Comparison of ENCODE assay signal across 15 cellular contexts in genomic region chr2:237492137-237492890, GRCh38. TPM values are rescaled to one million over a fixed set of nuclear protein-coding genes. Genes with fewer than 3 reads are reported as not detected.
A peak's percentile ranks its signal among the peaks of the same experiment; 100 is the strongest.
DNase-seq lines count a peak whose midpoint lies in the region; ATAC-seq and TF ChIP-seq lines count a peak whose summit lies in the region.
"Had no signal": no experiment of that assay in that cellular context is flagged by ENCODE, and none has a peak within 500 bp of the region (broad histone marks: within the 10 kb centered on the region; RNA-seq: fewer than 3 reads in every experiment).

No MANE protein-coding gene starts in this region.

- WGBS in mesenchymal stem cell, result 85% methylated on average over 5 of the region's 6 CpGs

- no peak overlapping the region for H3K18ac ChIP-seq in mesenchymal stem cell (ENCODE audit: low read depth in 1 of 2, low read length in 2 of 2)

- H3K4me3 ChIP-seq in choroid plexus epithelial cell (ENCODE audit: low read depth, low read length), result no peak overlapping the region
- no peak overlapping the region for H3K4me3 ChIP-seq in mesenchymal stem cell (ENCODE audit: insufficient read depth in 1 of 2, low read depth in 1 of 2, low read length in 2 of 2)
- H3K4me3 ChIP-seq in SJCRH30, result no peak overlapping the region

- H3K9me3 ChIP-seq in mesenchymal stem cell (ENCODE audit: control insufficient read depth, low read length) (peaks cover 13% of the 10 kb centered on the region), SJCRH30 (replicated peaks) (no peaks in the 10 kb centered on the region)

- H3K23ac ChIP-seq in mesenchymal stem cell (ENCODE audit: low read length in 2 of 2), result no peak overlapping the region

- no peaks in the 10 kb centered on the region for H3K27me3 ChIP-seq in mesenchymal stem cell (ENCODE audit: control insufficient read depth in 1 of 2, insufficient read depth in 1 of 2, low read length in 2 of 2)
- H3K27me3 ChIP-seq in SJCRH30, result peaks cover 10% of the 10 kb centered on the region; the same call in 1 of the 2 replicates

- no peak overlapping the region for H3K4me2 ChIP-seq in mesenchymal stem cell (ENCODE audit: low read length, poor library complexity, severe bottlenecking)

- H3K9ac ChIP-seq in mesenchymal stem cell (ENCODE audit: low read length), result no peak overlapping the region

- no peak overlapping the region for H2BK12ac ChIP-seq in mesenchymal stem cell (ENCODE audit: low read length in 2 of 2)

- no peak overlapping the region for H2AK5ac ChIP-seq in mesenchymal stem cell (ENCODE audit: low read length, severe bottlenecking)

- no peak overlapping the region for H4K91ac ChIP-seq in mesenchymal stem cell (ENCODE audit: low read length)

- no peak overlapping the region for H3K4ac ChIP-seq in mesenchymal stem cell (ENCODE audit: low read depth in 1 of 2, low read length in 2 of 2)

- no peak overlapping the region for H2BK15ac ChIP-seq in mesenchymal stem cell (ENCODE audit: low read depth, poor library complexity, severe bottlenecking)

- ATAC-seq in Right ventricle myocardium inferior, result no peak
- ATAC-seq: HepG2 had no signal

- DNase-seq in cardiac septum (ENCODE audit: low spot score) (peak; percentile 20), Right ventricle myocardium inferior (ENCODE audit: missing footprints) (no peak), choroid plexus epithelial cell (ENCODE audit: low read depth) (peak; percentile 64), mesenchymal stem cell (peak; percentile 22), GM19238 (ENCODE audit: insufficient read length, low spot score) (no peak), SJCRH30 (no peak), medulla oblongata (ENCODE audit: extremely low spot score) (no peak)
- no peak for DNase-seq in activated CD4-positive, alpha-beta T cell treated with anti-CD3 and anti-CD28 coated beads for 48 hours
- DNase-seq: CD4-positive, alpha-beta T cell; DMS79 treated with DMSO at 0.1 percent for 48 hours; NCI-H1105 treated with DMSO at 0.1 percent for 48 hours; NCI-H187; NCI-H446; NCI-H774 had no signal

- H3K4me1 ChIP-seq in mesenchymal stem cell (ENCODE audit: control insufficient read depth, insufficient read depth, low read depth, low read length) (peaks cover 29% of the 10 kb centered on the region), SJCRH30 (no peaks in the 10 kb centered on the region)

- no peak overlapping the region for H3K14ac ChIP-seq in mesenchymal stem cell (ENCODE audit: low read length in 2 of 2)

- H4K8ac ChIP-seq in mesenchymal stem cell (ENCODE audit: low read length), result no peak overlapping the region

- H2AFZ ChIP-seq in mesenchymal stem cell (ENCODE audit: low read depth, low read length), result no peak overlapping the region

- no peak for TF ChIP-seq CTCF in choroid plexus epithelial cell (conservative IDR thresholded peaks at IDR 0.05; ENCODE audit: low read depth, low read length)

- H2BK120ac ChIP-seq in mesenchymal stem cell (ENCODE audit: low read depth, low read length), result no peak overlapping the region

- peaks cover 27 to 64% of the 10 kb centered on the region in 2 experiments for H3K36me3 ChIP-seq in mesenchymal stem cell (ENCODE audit: control insufficient read depth in 1 of 2, insufficient read depth in 2 of 2, low read depth in 1 of 2, low read length in 2 of 2)
- no peaks in the 10 kb centered on the region for H3K36me3 ChIP-seq in SJCRH30

- peaks cover 26% of the 10 kb centered on the region for H3K79me1 ChIP-seq in mesenchymal stem cell (replicated peaks; ENCODE audit: low read length, poor library complexity, severe bottlenecking)

- no peak overlapping the region for H3K27ac ChIP-seq in mesenchymal stem cell (ENCODE audit: low read length, poor library complexity, severe bottlenecking)
- H3K27ac ChIP-seq in SJCRH30, result no peak overlapping the region

- intact Hi-C loops in cardiac septum (cut with DNase I), result no loop called here
- intact Hi-C loops in Right ventricle myocardium inferior (cut with DNase I), result no loop called here

- H2BK5ac ChIP-seq in mesenchymal stem cell (ENCODE audit: low read depth, low read length, poor library complexity, severe bottlenecking), result no peak overlapping the region

RNA-seq across cellular contexts. Expression of gene MLPH, which starts 5.3 kb away (rescaled TPM):
- total RNA-seq in cardiac septum, result 15.7 TPM
- total RNA-seq in Right ventricle myocardium inferior, result 79.0 TPM
- polyA plus RNA-seq in mesenchymal stem cell (2013, experiment 1 of 2), result 93.7 TPM
- polyA plus RNA-seq in mesenchymal stem cell (2013, experiment 2 of 2), result 85.6 TPM
- 0.14 TPM in 1 of 2 replicates, not detected in the other for total RNA-seq in SJCRH30 (2014; rRNA removed; shearing (Covaris generic))
- total RNA-seq: HepG2 had no signal

Comparison
In these comparisons a context has a peak if more than half of its experiments do, and no peak if none do; other contexts are left out.
1. DNase-seq: peak in cardiac septum (single experiment), choroid plexus epithelial cell (single experiment) and mesenchymal stem cell (single experiment); none in Right ventricle myocardium inferior (single experiment), GM19238 (single experiment), SJCRH30 (0 of 2), medulla oblongata (single experiment) and activated CD4-positive, alpha-beta T cell treated with anti-CD3 and anti-CD28 coated beads for 48 hours (single experiment).
2. RNA of gene MLPH, which starts 5.3 kb away (total RNA-seq): 79.0 TPM in Right ventricle myocardium inferior (single experiment) and 15.7 TPM in cardiac septum (single experiment); 0.14 TPM in SJCRH30; every median in the first group is over 10 times any median in the second.